In the genomic region with DNA sequence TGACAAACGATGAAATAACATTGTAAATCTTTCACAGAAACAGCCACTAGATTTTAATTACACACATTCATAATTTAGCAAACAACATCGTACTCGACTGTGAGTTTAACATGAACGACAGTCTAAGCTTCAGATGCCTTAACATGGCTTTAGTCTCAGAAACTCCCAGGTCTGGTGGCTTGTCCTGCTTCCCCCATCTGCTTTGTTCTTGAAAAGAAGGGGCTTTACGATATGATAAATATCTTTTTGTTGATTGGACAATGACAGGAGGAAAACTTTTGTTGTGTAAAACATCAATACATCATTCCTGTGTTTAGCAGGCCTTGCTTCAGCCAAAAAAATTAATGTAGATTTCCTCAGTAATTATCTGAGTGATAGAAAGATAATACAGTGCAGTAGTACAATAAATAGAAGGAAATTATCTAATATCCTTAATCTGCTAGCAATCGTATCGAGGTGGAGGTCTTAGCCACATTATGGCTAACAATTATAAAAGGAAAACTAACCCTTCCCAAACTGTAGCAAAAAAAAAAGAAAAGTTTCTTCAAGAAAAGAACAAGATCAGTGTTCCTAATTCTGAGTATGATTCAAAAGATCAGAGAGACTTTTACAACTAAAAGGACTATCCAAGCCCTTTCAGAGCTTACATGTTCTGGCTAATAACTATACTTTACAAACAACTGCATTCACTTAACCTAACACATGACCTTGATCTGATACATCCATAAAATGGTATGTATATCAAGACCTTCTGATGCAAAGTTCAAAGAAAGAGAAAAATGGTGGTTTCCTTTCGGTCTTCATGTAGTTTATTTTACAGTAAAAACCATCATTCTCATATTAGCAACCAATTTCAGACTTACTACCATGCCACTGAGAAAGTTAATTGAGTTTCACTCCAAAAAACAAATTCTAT, we compare ENCODE assay signal across 10 cellular contexts.
DNase-seq lines count a peak whose midpoint lies in the region; ATAC-seq and TF ChIP-seq lines count a peak whose summit lies in the region.
"Had no signal": no experiment of that assay in that cellular context is flagged by ENCODE, and none has a peak within 500 bp of the region (broad histone marks: within the 10 kb centered on the region; RNA-seq: fewer than 3 reads in every experiment).

No MANE protein-coding gene starts in this region.

- TF ChIP-seq EP300 in sigmoid colon (IDR thresholded peaks at IDR 0.05), result no peak

- peak overlapping the region; percentile 22; the same call in 1 of the 2 replicates for H3K4me3 ChIP-seq in GM23338
- H3K4me3 ChIP-seq in sigmoid colon, result no peak overlapping the region
- H3K4me3 ChIP-seq in testis, result no peak overlapping the region

- H4K20me1 ChIP-seq in GM23338 (replicated peaks; ENCODE audit: insufficient read depth), result no peaks in the 10 kb centered on the region

- peak overlapping the region; percentile 74 for H3K27ac Mint-ChIP-seq in GM23338
- H3K27ac Mint-ChIP-seq in T-cell, result peak overlapping the region; percentile 76 to 93
- peak overlapping the region; percentile 24 for H3K27ac Mint-ChIP-seq in glutamatergic neuron (ENCODE audit: unreplicated experiment)

- H3K27me3 ChIP-seq in GM23338 (ENCODE audit: insufficient read depth) (no peaks in the 10 kb centered on the region), sigmoid colon (no peaks in the 10 kb centered on the region), testis (no peaks in the 10 kb centered on the region)

- H3K36me3 ChIP-seq in GM23338 (ENCODE audit: insufficient read depth) (no peaks in the 10 kb centered on the region), sigmoid colon (peaks cover 0 to 57% (median 0%) of the 10 kb centered on the region in 4 donors), testis (ENCODE audit: low read depth, missing control alignments) (no peaks in the 10 kb centered on the region)

- CTCF ChIA-PET in T-cell (lab: Charles Lee), result interaction anchor here in 1 of 2 donors (1.0 kb wide), 1 partner anchor 37 kb away, joined by 3 read pairs; no protein-coding TSS in a partner anchor

- DNase-seq in GM23338 (ENCODE audit: low spot score) (no peak), T-cell (no peak), glutamatergic neuron (no peak), sigmoid colon (no peak), NCI-H510A (lab: John Stamatoyannopoulos, UW) (no peak), testis (no peak), NCI-H82 treated with DMSO at 0.1 percent for 48 hours (lab: John Stamatoyannopoulos, UW; ENCODE audit: unreplicated experiment) (no peak)
- DNase-seq: activated gamma-delta T cell, hippocampal formation had no signal

- H3K4me3 Mint-ChIP-seq in GM23338 (peak overlapping the region; percentile 44), T-cell (peak overlapping the region in 1 of 3 donors; percentile 77), glutamatergic neuron (ENCODE audit: unreplicated experiment) (peak overlapping the region; percentile 45)

- H3K27ac ChIP-seq in GM23338 (ENCODE audit: low read depth) (peak overlapping the region; percentile 6; the same call in 1 of the 2 replicates), sigmoid colon (peak overlapping the region; percentile 79 to 99 (median 94)), testis (no peak overlapping the region)

- WGBS in sigmoid colon, 2 donors, result 22 to 62% methylated on average over 8 of the region's 8 CpGs
- 79 to 81% methylated on average over 8 of the region's 8 CpGs for WGBS in testis, 2 donors

- no peak for ATAC-seq in GM23338
- ATAC-seq in T-cell (replicated peaks in 1 of 4), result no peak
- ATAC-seq in GM19351 (IDR thresholded peaks at IDR 0.05; ENCODE audit: unreplicated experiment), result no peak

- POLR2A ChIA-PET in T-cell (lab: Charles Lee), result interaction anchor here in 1 of 2 donors (0.6 to 1.8 kb wide), 2 partner anchors 14 to 16 kb away, joined by 4 read pairs; no protein-coding TSS in a partner anchor

- no peak overlapping the region for H2AFZ ChIP-seq in GM23338

- H3K4me1 ChIP-seq in GM23338 (ENCODE audit: insufficient read depth) (peaks cover 78% of the 10 kb centered on the region), sigmoid colon (peaks cover 0 to 98% (median 78%) of the 10 kb centered on the region in 4 donors), testis (no peaks in the 10 kb centered on the region)

- no peaks in the 10 kb centered on the region for H3K9me3 ChIP-seq in sigmoid colon
- H3K9me3 ChIP-seq in testis, result no peaks in the 10 kb centered on the region

- H3F3A ChIP-seq in GM23338 (replicated peaks; ENCODE audit: low read depth), result peaks cover 11% of the 10 kb centered on the region

- peaks cover under 1% of the 10 kb centered on the region for H3K27me3 Mint-ChIP-seq in GM23338 (ENCODE audit: insufficient read depth, low read depth, poor library complexity)
- H3K27me3 Mint-ChIP-seq in T-cell, result no peaks in the 10 kb centered on the region
- no peaks in the 10 kb centered on the region for H3K27me3 Mint-ChIP-seq in glutamatergic neuron (ENCODE audit: unreplicated experiment)

- TF ChIP-seq POLR2A in sigmoid colon (IDR thresholded peaks at IDR 0.05), result no peak
- no peak for TF ChIP-seq POLR2A in testis (IDR thresholded peaks at IDR 0.05)

- no peaks in the 10 kb centered on the region for H3K9me3 Mint-ChIP-seq in GM23338
- H3K9me3 Mint-ChIP-seq in T-cell, result no peaks in the 10 kb centered on the region
- H3K9me3 Mint-ChIP-seq in glutamatergic neuron (ENCODE audit: unreplicated experiment), result peaks cover 5% of the 10 kb centered on the region

- no peaks in the 10 kb centered on the region for H3K9me2 ChIP-seq in GM23338 (ENCODE audit: insufficient read depth)

- TF ChIP-seq CTCF in GM23338 (conservative IDR thresholded peaks at IDR 0.05; ENCODE audit: low read depth in 2 of 2) (no peak), glutamatergic neuron (IDR thresholded peaks at IDR 0.05; ENCODE audit: partially characterized antibody, unreplicated experiment) (no peak), sigmoid colon (IDR thresholded peaks at IDR 0.05) (no peak), testis (IDR thresholded peaks at IDR 0.05) (no peak)

- H3K36me3 Mint-ChIP-seq in GM23338 (ENCODE audit: low read depth), result no peaks in the 10 kb centered on the region; the same call in 2 of the 3 replicates
- H3K36me3 Mint-ChIP-seq in T-cell, result peaks cover 78% of the 10 kb centered on the region
- H3K36me3 Mint-ChIP-seq in glutamatergic neuron (ENCODE audit: unreplicated experiment), result no peaks in the 10 kb centered on the region

- peak overlapping the region; percentile 65 for H3K4me2 ChIP-seq in GM23338

- no peaks in the 10 kb centered on the region; the same call in none of the 2 replicates for H3K79me2 ChIP-seq in GM23338 (replicated peaks; ENCODE audit: insufficient read depth)

- intact Hi-C loops in sigmoid colon (cut with DNase I), result loop anchor here (10.0 kb wide), 1 partner anchor 607 kb away; no protein-coding TSS in a partner anchor
- intact Hi-C loops in testis (cut with DNase I; ENCODE audit: low total_unique reads), result no loop called here

- H3K4me1 Mint-ChIP-seq in GM23338 (peaks cover 78% of the 10 kb centered on the region), T-cell (peaks cover 81 to 97% (median 97%) of the 10 kb centered on the region in 3 donors), glutamatergic neuron (ENCODE audit: low read depth, unreplicated experiment) (peaks cover 60% of the 10 kb centered on the region)

TF ChIP-seq in GM23338, 12 proteins besides CTCF, POLR2A, EP300 and RAD21:
- TF ChIP-seq, protein P1, sequence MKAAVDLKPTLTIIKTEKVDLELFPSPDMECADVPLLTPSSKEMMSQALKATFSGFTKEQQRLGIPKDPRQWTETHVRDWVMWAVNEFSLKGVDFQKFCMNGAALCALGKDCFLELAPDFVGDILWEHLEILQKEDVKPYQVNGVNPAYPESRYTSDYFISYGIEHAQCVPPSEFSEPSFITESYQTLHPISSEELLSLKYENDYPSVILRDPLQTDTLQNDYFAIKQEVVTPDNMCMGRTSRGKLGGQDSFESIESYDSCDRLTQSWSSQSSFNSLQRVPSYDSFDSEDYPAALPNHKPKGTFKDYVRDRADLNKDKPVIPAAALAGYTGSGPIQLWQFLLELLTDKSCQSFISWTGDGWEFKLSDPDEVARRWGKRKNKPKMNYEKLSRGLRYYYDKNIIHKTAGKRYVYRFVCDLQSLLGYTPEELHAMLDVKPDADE (IDR thresholded peaks at IDR 0.05), result no peak
- TF ChIP-seq CREB1 (CRISPR knock-in tag; IDR thresholded peaks at IDR 0.05; ENCODE audit: low read depth) (no peak), NANOG (IDR thresholded peaks at IDR 0.05; ENCODE audit: borderline replicate concordance) (no peak), ZNF114 (CRISPR knock-in tag; IDR thresholded peaks at IDR 0.05) (no peak)
TF ChIP-seq in GM23338: peak in this region for 0.

Comparison
In these comparisons a context has a peak if more than half of its experiments do, and no peak if none do; other contexts are left out.
1. H3K27ac ChIP-seq: peak in GM23338 (single experiment) and sigmoid colon (4 of 4); none in testis (0 of 2).
2. H3K27ac Mint-ChIP-seq: peak in every context shown above with its lines; median percentile 84 in T-cell; 74 in GM23338; 24 in glutamatergic neuron.